In the genomic region with DNA sequence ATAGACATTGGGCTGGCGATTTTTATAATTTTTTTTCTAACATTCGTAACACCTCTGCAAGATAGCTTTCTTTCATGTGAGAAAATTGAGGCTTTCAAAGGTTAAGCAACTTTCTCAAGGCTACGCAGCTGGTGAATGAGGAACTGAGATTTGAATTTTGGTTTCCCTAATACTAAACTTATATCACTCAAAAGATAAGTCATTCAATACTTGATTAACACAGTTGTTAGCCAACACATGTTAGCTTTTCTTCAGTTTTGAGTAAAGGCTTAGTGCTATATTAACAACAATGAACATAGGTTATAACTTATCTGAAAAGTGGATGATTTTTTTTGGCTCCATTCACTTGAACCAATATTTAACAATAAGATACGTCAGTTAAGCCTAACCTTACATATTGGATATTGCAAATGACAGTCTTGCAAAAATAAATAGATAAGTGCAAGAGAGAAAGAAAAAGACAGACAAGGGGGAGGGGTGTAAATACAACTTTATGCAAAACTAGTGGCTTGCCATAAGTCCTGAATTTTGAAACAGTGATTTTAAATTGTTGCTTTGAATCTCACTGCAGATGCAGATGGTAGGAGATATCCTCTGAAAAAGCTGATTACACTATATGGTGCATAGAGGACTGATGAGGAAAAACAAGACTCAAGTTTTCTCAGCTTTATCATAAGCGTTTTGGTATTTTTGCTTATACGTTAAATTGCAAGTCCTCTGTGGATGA, we compare ENCODE assay signal across 15 cellular contexts. TPM values are rescaled to one million over a fixed set of nuclear protein-coding genes. Genes with fewer than 3 reads are reported as not detected.
DNase-seq lines count a peak whose midpoint lies in the region; ATAC-seq and TF ChIP-seq lines count a peak whose summit lies in the region.
"Had no signal": no experiment of that assay in that cellular context is flagged by ENCODE, and none has a peak within 500 bp of the region (broad histone marks: within the 10 kb centered on the region; RNA-seq: fewer than 3 reads in every experiment).

No MANE protein-coding gene starts in this region.

- TF ChIP-seq CTCF in omental fat pad (IDR thresholded peaks at IDR 0.05) = no peak

- ATAC-seq in GM18517 (IDR thresholded peaks at IDR 0.05; ENCODE audit: unreplicated experiment) (peak; percentile 91), GM21390 (IDR thresholded peaks at IDR 0.05; ENCODE audit: unreplicated experiment) (peak; percentile 93), HG02970 (IDR thresholded peaks at IDR 0.05; ENCODE audit: low FRiP score, unreplicated experiment) (peak; percentile 98), HG03565 (IDR thresholded peaks at IDR 0.05; ENCODE audit: unreplicated experiment) (peak; percentile 96), omental fat pad (ENCODE audit: low FRiP score) (no peak)
- ATAC-seq: gastroesophageal sphincter, left cardiac atrium had no signal

- DNase-seq in amniotic stem cell (lab: John Stamatoyannopoulos, UW) = no peak
- no peak for DNase-seq in omental fat pad (ENCODE audit: low spot score)
- no peak for DNase-seq in activated naive CD4-positive, alpha-beta T cell (lab: John Stamatoyannopoulos, UW)
- DNase-seq in NCI-H510A (lab: John Stamatoyannopoulos, UW) = no peak
- DNase-seq: activated CD8-positive, alpha-beta memory T cell treated with anti-CD3 and anti-CD28 coated beads, Interleukin-2, amount 50 U/mL, for 4 hours; AML-193; anterior cingulate cortex; KG1; left cardiac atrium; nephron progenitor cell had no signal

RNA-seq across cellular contexts. Expression of a gene that starts 11.1 kb away (rescaled TPM):
- 10 to 100 TPM in 1 of 4 donors, 1 to 10 TPM in 3; 2.5 to 18.6 (median 6.8) TPM for total RNA-seq in omental fat pad
